Comparison of ENCODE assay signal across 1 cellular context in genomic region chr20:63699466-63700198, GRCh38.
A peak's percentile ranks its signal among the peaks of the same experiment; 100 is the strongest.
TF ChIP-seq lines count a peak whose summit lies in the region.

No MANE protein-coding gene starts in this region.

TF ChIP-seq in GM12878, 131 proteins besides CTCF, POLR2A, EP300 and RAD21:
- TF ChIP-seq DPF2 (IDR thresholded peaks at IDR 0.05) = no peak
- TF ChIP-seq NR2F1 (conservative IDR thresholded peaks at IDR 0.05) = peak; percentile 87
- peak; percentile 33; the same call in 1 of the 2 replicates for TF ChIP-seq LARP7 (IDR thresholded peaks at IDR 0.05)
- TF ChIP-seq NR2C1 (IDR thresholded peaks at IDR 0.05) = peak; percentile 81
- TF ChIP-seq PAX5 (IDR thresholded peaks at IDR 0.05; ENCODE audit: borderline replicate concordance, low read depth, low read length) = 0 out of 2 replicates have a peak, but pooled peaks have one; percentile 9
- no peak for TF ChIP-seq POLR2AphosphoS2 (IDR thresholded peaks at IDR 0.05; ENCODE audit: low read depth, low read length)
- peak; percentile 19; the same call in 1 of the 2 replicates for TF ChIP-seq YY1 (IDR thresholded peaks at IDR 0.05; ENCODE audit: low read depth, low read length)
- peak; percentile 13 for TF ChIP-seq NR2C2 (IDR thresholded peaks at IDR 0.05; ENCODE audit: borderline replicate concordance, control insufficient read depth, insufficient read length, low read depth)
TF ChIP-seq in GM12878: peak in this region for 6.
